25 cellular contexts compared by ENCODE assay signal in the genomic region with DNA sequence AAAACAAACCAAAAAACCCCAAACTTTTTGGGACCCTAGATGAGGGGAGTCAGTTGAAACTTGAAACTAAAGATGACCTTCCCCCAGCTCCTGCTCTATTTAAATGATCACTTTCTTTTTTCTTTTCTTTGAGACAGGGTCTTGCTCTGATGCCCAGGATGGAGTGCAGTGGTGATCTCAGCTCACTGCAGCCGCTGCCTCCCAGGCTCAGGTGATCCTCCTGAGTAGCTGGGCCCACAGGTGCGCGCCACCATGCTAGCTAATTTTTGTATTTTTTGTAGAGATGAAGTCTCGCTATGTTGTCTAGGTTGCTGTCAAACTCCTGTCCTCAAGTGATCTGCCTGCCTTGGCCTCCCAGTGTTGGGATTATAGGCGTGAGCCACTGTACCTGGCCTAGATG.
"Had no signal": no experiment of that assay in that cellular context is flagged by ENCODE, and none has a peak within 500 bp of the region (broad histone marks: within the 10 kb centered on the region; RNA-seq: fewer than 3 reads in every experiment).

No MANE protein-coding gene starts in this region.

- FAIRE-seq: endothelial cell of umbilical vein, keratinocyte, pancreas, small intestine had no signal

- H3K9me3 Mint-ChIP-seq: natural killer cell; stimulated activated naive CD8-positive, alpha-beta T cell treated with anti-CD3 and anti-CD28 coated beads, Interleukin-15, amount 100 ng/mL, for 72 hours had no signal

- H3K27ac ChIP-seq: coronary artery, gastrocnemius medialis, lower lobe of right lung, neutrophil, pancreas, right lobe of liver, upper lobe of left lung, uterus had no signal

- H3K27me3 ChIP-seq: pancreas, right lobe of liver, upper lobe of left lung had no signal

- H3K36me3 ChIP-seq: gastrocnemius medialis, lower lobe of right lung, neutrophil, pancreas, right lobe of liver, suprapubic skin, upper lobe of left lung, uterus had no signal

- H3K4me1 ChIP-seq: gastrocnemius medialis, lower lobe of right lung, uterus had no signal

- H3K4me3 Mint-ChIP-seq: natural killer cell; stimulated activated naive CD8-positive, alpha-beta T cell treated with anti-CD3 and anti-CD28 coated beads, Interleukin-15, amount 100 ng/mL, for 72 hours had no signal

- ATAC-seq: gastrocnemius medialis; left ventricle myocardium superior; lower lobe of right lung; natural killer cell; pancreas; right lobe of liver; stimulated activated naive CD8-positive, alpha-beta T cell treated with anti-CD3 and anti-CD28 coated beads, Interleukin-15, amount 100 ng/mL, for 72 hours had no signal

- DNase-seq: dermis blood vessel endothelial cell; effector memory CD4-positive, alpha-beta T cell; erythroblast; gastrocnemius medialis; head of caudate nucleus; left ventricle myocardium superior; lower lobe of right lung; natural killer cell; pancreas; retina; right lobe of liver; small intestine; stimulated activated CD4-positive, alpha-beta T cell treated with anti-CD3 and anti-CD28 coated beads, Interleukin-12 subunit alpha, Interleukin-12 subunit beta, amount 100 ng/mL, for 4 hours; stimulated activated CD4-positive, alpha-beta T cell treated with anti-CD3 and anti-CD28 coated beads, Interleukin-1b, Interleukin-23, amount 100 ng/mL, for 48 hours; stimulated activated CD4-positive, alpha-beta T cell treated with anti-CD3 and anti-CD28 coated beads, Interleukin-4, amount 100 ng/mL, for 1 hour; stimulated activated CD8-positive, alpha-beta memory T cell treated with anti-CD3 and anti-CD28 coated beads, Interleukin-4, amount 100 ng/mL, for 48 hours; stimulated activated naive CD4-positive, alpha-beta T cell; stimulated activated naive CD8-positive, alpha-beta T cell treated with anti-CD3 and anti-CD28 coated beads, Interleukin-15, amount 100 ng/mL, for 72 hours; upper lobe of left lung; uterus had no signal

- H3K27ac Mint-ChIP-seq: natural killer cell; stimulated activated naive CD8-positive, alpha-beta T cell treated with anti-CD3 and anti-CD28 coated beads, Interleukin-15, amount 100 ng/mL, for 72 hours had no signal

- H3K9me3 ChIP-seq: gastrocnemius medialis, lower lobe of right lung, neutrophil, pancreas, right lobe of liver, suprapubic skin, upper lobe of left lung, uterus had no signal

- H3K4me1 Mint-ChIP-seq: natural killer cell; stimulated activated naive CD8-positive, alpha-beta T cell treated with anti-CD3 and anti-CD28 coated beads, Interleukin-15, amount 100 ng/mL, for 72 hours had no signal

- H3K4me3 ChIP-seq: coronary artery, gastrocnemius medialis, lower lobe of right lung, pancreas, right lobe of liver, suprapubic skin, upper lobe of left lung, uterus had no signal

- H3K36me3 Mint-ChIP-seq: natural killer cell had no signal
